8 cellular contexts compared by ENCODE assay signal in genomic region chr9:129383415-129384088, GRCh38.
DNase-seq lines count a peak whose midpoint lies in the region; ATAC-seq and TF ChIP-seq lines count a peak whose summit lies in the region.

No MANE protein-coding gene starts in this region.

- DNase-seq in ELF-1 (ENCODE audit: low read depth, low spot score), result peak; percentile 65
- peak; percentile 55 for DNase-seq in NCI-H510A treated with DMSO at 0.1 percent for 48 hours (lab: John Stamatoyannopoulos, UW)
- DNase-seq in activated T-cell treated with anti-CD3 and anti-CD28 coated beads for 1 hour (ENCODE audit: low read depth), result peak; percentile 61
- DNase-seq in epidermal melanocyte (ENCODE audit: insufficient read length, low spot score), result peak; percentile 71
- peak; percentile 85 to 88 (median 85) for DNase-seq in mucosa of descending colon
- peak; percentile 48 to 57 for DNase-seq in stimulated activated CD8-positive, alpha-beta memory T cell treated with anti-CD3 and anti-CD28 coated beads, Interleukin-2, amount 100 ng/mL, for 1 hour (ENCODE audit: low read depth in 2 of 2)
- no peak for DNase-seq in NCI-H82 treated with DMSO at 0.1 percent for 48 hours (lab: John Stamatoyannopoulos, UW; ENCODE audit: unreplicated experiment)

- H3K36me3 ChIP-seq in mucosa of descending colon (ENCODE audit: low read depth), result no peaks in the 10 kb centered on the region

- H3K9me3 ChIP-seq in mucosa of descending colon, result no peaks in the 10 kb centered on the region

- ATAC-seq in HG02678 (IDR thresholded peaks at IDR 0.05; ENCODE audit: unreplicated experiment) (peak; percentile 77), mucosa of descending colon (peak; percentile 90)

- peaks cover 11% of the 10 kb centered on the region for H3K4me1 ChIP-seq in mucosa of descending colon (ENCODE audit: low read depth)

- no peak for TF ChIP-seq CTCF in mucosa of descending colon (IDR thresholded peaks at IDR 0.05)

- intact Hi-C loops in mucosa of descending colon (cut with DNase I, micrococcal nuclease), result no loop called here

- peak overlapping the region; percentile 26 for H3K4me3 ChIP-seq in mucosa of descending colon
